In genomic region chr21:32306021-32306780, GRCh38 we compare ENCODE assay signal across 11 cellular contexts. TPM values are rescaled to one million over a fixed set of nuclear protein-coding genes. Genes with fewer than 3 reads are reported as not detected.
DNase-seq lines count a peak whose midpoint lies in the region; ATAC-seq lines count a peak whose summit lies in the region.
"Had no signal": no experiment of that assay in that cellular context is flagged by ENCODE, and none has a peak within 500 bp of the region (broad histone marks: within the 10 kb centered on the region; RNA-seq: fewer than 3 reads in every experiment).

No MANE protein-coding gene starts in this region.

- H3K4me1 Mint-ChIP-seq in stimulated activated naive CD8-positive, alpha-beta T cell treated with anti-CD3 and anti-CD28 coated beads, Interleukin-15, amount 100 ng/mL, for 72 hours = peaks cover 16% of the 10 kb centered on the region
- H3K4me1 Mint-ChIP-seq: B cell, brain had no signal

- no peaks in the 10 kb centered on the region for H3K9me3 Mint-ChIP-seq in stimulated activated naive CD8-positive, alpha-beta T cell treated with anti-CD3 and anti-CD28 coated beads, Interleukin-15, amount 100 ng/mL, for 72 hours
- H3K9me3 Mint-ChIP-seq: brain had no signal

- peak; percentile 20 for ATAC-seq in stimulated activated naive CD8-positive, alpha-beta T cell treated with anti-CD3 and anti-CD28 coated beads, Interleukin-15, Interleukin-2, amounts not matched to agents 100 U/mL and 50 U/mL, for 24 hours
- no peak for ATAC-seq in stimulated activated naive CD8-positive, alpha-beta T cell treated with anti-CD3 and anti-CD28 coated beads, Interleukin-15, amount 100 ng/mL, for 72 hours
- ATAC-seq in GM21825 (IDR thresholded peaks at IDR 0.05; ENCODE audit: unreplicated experiment) (no peak), GM21390 (IDR thresholded peaks at IDR 0.05; ENCODE audit: unreplicated experiment) (no peak)

- no peaks in the 10 kb centered on the region for H3K27me3 Mint-ChIP-seq in stimulated activated naive CD8-positive, alpha-beta T cell treated with anti-CD3 and anti-CD28 coated beads, Interleukin-15, amount 100 ng/mL, for 72 hours
- H3K27me3 Mint-ChIP-seq: B cell, brain had no signal

- no peak for DNase-seq in stimulated activated naive CD8-positive, alpha-beta T cell treated with anti-CD3 and anti-CD28 coated beads, Interleukin-15, Interleukin-2, amounts not matched to agents 100 U/mL and 50 U/mL, for 24 hours
- no peak for DNase-seq in stimulated activated naive CD8-positive, alpha-beta T cell treated with anti-CD3 and anti-CD28 coated beads, Interleukin-15, amount 100 ng/mL, for 72 hours
- DNase-seq in dermis microvascular lymphatic vessel endothelial cell (ENCODE audit: low read depth in 2 of 2) = peak; percentile 38 to 68
- peak; percentile 67 for DNase-seq in left kidney (ENCODE audit: low read depth, low spot score)
- no peak for DNase-seq in NCI-H1930 (lab: John Stamatoyannopoulos, UW)
- DNase-seq in cortex of kidney (lab: John Stamatoyannopoulos, UW) = no peak

- no peak overlapping the region for H3K4me3 Mint-ChIP-seq in stimulated activated naive CD8-positive, alpha-beta T cell treated with anti-CD3 and anti-CD28 coated beads, Interleukin-15, amount 100 ng/mL, for 72 hours
- H3K4me3 Mint-ChIP-seq: B cell, brain had no signal

- no peak overlapping the region for H3K27ac Mint-ChIP-seq in stimulated activated naive CD8-positive, alpha-beta T cell treated with anti-CD3 and anti-CD28 coated beads, Interleukin-15, amount 100 ng/mL, for 72 hours
- H3K27ac Mint-ChIP-seq: B cell had no signal

RNA-seq across cellular contexts. Expression of gene MRAP, which starts 7.5 kb away (rescaled TPM):
- not detected in 2 replicates for total RNA-seq in dermis microvascular lymphatic vessel endothelial cell
- total RNA-seq: B cell, urinary bladder had no signal

RNA-seq across cellular contexts. Expression of gene MIS18A, which starts 27.4 kb away (rescaled TPM):
- 6.2 and 13.1 TPM in 2 replicates for total RNA-seq in dermis microvascular lymphatic vessel endothelial cell

Comparison
In these comparisons a context has a peak if more than half of its experiments do, and no peak if none do; other contexts are left out.
1. DNase-seq: peak in dermis microvascular lymphatic vessel endothelial cell (2 of 2) and left kidney (single experiment); none in stimulated activated naive CD8-positive, alpha-beta T cell treated with anti-CD3 and anti-CD28 coated beads, Interleukin-15, Interleukin-2, amounts not matched to agents 100 U/mL and 50 U/mL, for 24 hours (single experiment), stimulated activated naive CD8-positive, alpha-beta T cell treated with anti-CD3 and anti-CD28 coated beads, Interleukin-15, amount 100 ng/mL, for 72 hours (0 of 2), NCI-H1930 (0 of 2) and cortex of kidney (single experiment).